Comparison of ENCODE assay signal across 29 cellular contexts in the genomic region with DNA sequence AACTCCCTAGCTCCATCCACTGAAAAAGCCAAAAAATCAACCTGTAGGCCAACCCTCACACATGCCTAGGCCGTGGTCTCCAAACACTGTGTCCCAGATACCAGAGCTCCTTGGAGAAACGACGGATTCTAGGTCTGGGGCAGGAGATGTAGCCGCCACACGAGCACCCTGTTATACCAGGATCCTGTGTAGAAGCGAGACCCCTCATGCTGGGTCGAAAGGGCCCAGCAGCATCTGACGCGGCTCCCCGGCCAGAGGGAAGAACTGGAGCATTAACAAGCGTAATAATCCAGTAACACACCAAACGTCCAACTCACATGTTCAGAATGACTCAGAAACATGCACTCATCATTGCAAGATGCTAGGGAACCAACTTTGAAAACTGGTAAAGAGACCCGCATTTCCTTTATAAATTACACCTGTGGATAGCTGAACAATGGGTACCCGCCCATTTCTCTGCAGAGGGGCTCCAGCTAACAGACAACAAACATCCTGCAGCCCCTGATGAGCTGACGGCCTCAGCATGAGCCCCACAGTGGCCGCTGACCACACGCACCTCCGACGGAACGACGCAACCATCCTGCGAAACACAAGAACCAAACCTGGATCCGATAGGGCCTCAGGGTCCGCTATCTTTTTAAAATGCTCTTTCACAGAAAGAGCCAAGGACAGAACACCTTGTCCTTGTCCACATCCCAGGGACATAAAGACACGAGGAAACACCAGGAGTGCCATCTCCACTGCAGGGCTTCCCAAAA. TPM values are rescaled to one million over a fixed set of nuclear protein-coding genes. Genes with fewer than 3 reads are reported as not detected.
DNase-seq lines count a peak whose midpoint lies in the region; ATAC-seq and TF ChIP-seq lines count a peak whose summit lies in the region.
"Had no signal": no experiment of that assay in that cellular context is flagged by ENCODE, and none has a peak within 500 bp of the region (broad histone marks: within the 10 kb centered on the region; RNA-seq: fewer than 3 reads in every experiment).

No MANE protein-coding gene starts in this region.

- peaks cover 30% of the 10 kb centered on the region for H3K36me3 Mint-ChIP-seq in glutamatergic neuron (ENCODE audit: unreplicated experiment)

- DNase-seq in RWPE2 (ENCODE audit: low spot score) (peak; percentile 26), glutamatergic neuron (peak; percentile 1), mucosa of descending colon (peak in 2 of 3 donors; percentile 29 to 39), transverse colon (peak; percentile 6), iPS-NIHi11 (ENCODE audit: low spot score) (no peak)
- DNase-seq in stimulated activated naive CD4-positive, alpha-beta T cell (lab: John Stamatoyannopoulos, UW), result no peak
- DNase-seq: activated CD4-positive, alpha-beta memory T cell treated with anti-CD3 and anti-CD28 coated beads for 36 hours; Calu3; cortex of kidney; foreskin keratinocyte; HFFc6; midbrain; natural killer cell; NCI-H1930; NCI-H526 treated with DMSO at 0.1 percent for 48 hours; occipital lobe; stimulated activated CD4-positive, alpha-beta T cell treated with anti-CD3 and anti-CD28 coated beads, Interleukin-1b, Interleukin-23, amount 100 ng/mL, for 48 hours had no signal

- H3K27ac ChIP-seq in RWPE2 (ENCODE audit: poor library complexity, severe bottlenecking) (no peak overlapping the region), transverse colon (peak overlapping the region in 3 of 4 donors; percentile 69 to 84 (median 74))
- H3K27ac ChIP-seq: C4-2B, esophagus muscularis mucosa, foreskin keratinocyte, SJSA1, vagina had no signal

- H3K27me3 Mint-ChIP-seq in glutamatergic neuron (ENCODE audit: unreplicated experiment), result peaks cover 12% of the 10 kb centered on the region
- H3K27me3 Mint-ChIP-seq: activated CD4-positive, alpha-beta memory T cell treated with anti-CD3 and anti-CD28 coated beads for 36 hours; activated T-helper 17 cell treated with anti-CD3 and anti-CD28 coated beads, Interleukin-2, amount 50 U/mL, for 72 hours had no signal

- peaks cover 10% of the 10 kb centered on the region for H3K9me3 ChIP-seq in RWPE2 (ENCODE audit: severe bottlenecking)
- H3K9me3 ChIP-seq in mucosa of descending colon, result peaks cover 13% of the 10 kb centered on the region
- peaks cover 9 to 11% of the 10 kb centered on the region in 2 donors for H3K9me3 ChIP-seq in transverse colon

- peaks cover 18% of the 10 kb centered on the region for H3K4me1 Mint-ChIP-seq in glutamatergic neuron (ENCODE audit: low read depth, unreplicated experiment)
- H3K4me1 Mint-ChIP-seq: GM23338 had no signal

- no peak overlapping the region for H3K4me3 Mint-ChIP-seq in glutamatergic neuron (ENCODE audit: unreplicated experiment)
- H3K4me3 Mint-ChIP-seq: activated CD4-positive, alpha-beta memory T cell treated with anti-CD3 and anti-CD28 coated beads for 36 hours; activated T-helper 17 cell treated with anti-CD3 and anti-CD28 coated beads, Interleukin-2, amount 50 U/mL, for 72 hours; GM23338; HFFc6; natural killer cell had no signal

- 80 to 97% methylated on average over 2 to 25 of the region's 25 CpGs for WGBS in transverse colon (ENCODE audit: low coverage in 1 of 2), 2 donors

- H3K4me1 ChIP-seq in RWPE2 (ENCODE audit: insufficient read depth, poor library complexity, severe bottlenecking) (no peaks in the 10 kb centered on the region), mucosa of descending colon (ENCODE audit: low read depth) (peaks cover 34% of the 10 kb centered on the region), transverse colon (peaks cover 3 to 82% (median 47%) of the 10 kb centered on the region in 4 donors)
- H3K4me1 ChIP-seq: foreskin keratinocyte, SJSA1 had no signal

- no peak overlapping the region for H3K4me3 ChIP-seq in RWPE2 (ENCODE audit: severe bottlenecking)
- H3K4me3 ChIP-seq in mucosa of descending colon, result no peak overlapping the region
- H3K4me3 ChIP-seq in transverse colon, result no peak overlapping the region
- H3K4me3 ChIP-seq: esophagus muscularis mucosa, GM23338, SJSA1, smooth muscle cell, vagina had no signal

- H3K27me3 ChIP-seq in RWPE2 (ENCODE audit: insufficient read depth, poor library complexity, severe bottlenecking) (no peaks in the 10 kb centered on the region), transverse colon (no peaks in the 10 kb centered on the region)
- H3K27me3 ChIP-seq: esophagus muscularis mucosa, foreskin keratinocyte, SJSA1, vagina had no signal

- peaks cover 18% of the 10 kb centered on the region for H3K9me3 Mint-ChIP-seq in glutamatergic neuron (ENCODE audit: unreplicated experiment)

- H3K36me3 ChIP-seq in RWPE2 (ENCODE audit: low read depth) (peaks cover 26% of the 10 kb centered on the region; the same call in 1 of the 2 replicates), mucosa of descending colon (ENCODE audit: low read depth) (no peaks in the 10 kb centered on the region), transverse colon (peaks cover 0 to 13% (median 6%) of the 10 kb centered on the region in 4 donors)

- intact Hi-C loops in mucosa of descending colon (cut with DNase I, micrococcal nuclease), result no loop called here
- intact Hi-C loops in transverse colon (cut with DNase I; ENCODE audit: low total_unique reads), result no loop called here

- in situ Hi-C loops in transverse colon (cut with MboI; ENCODE audit: low pct_ligation_motif_present in 1 of 4, low pct_unique_long_range_greater_than_20kb in 1 of 4, low sequenced_read_pairs in 3 of 4), result no loop called here

- TF ChIP-seq CTCF in RWPE2 (IDR thresholded peaks at IDR 0.05; ENCODE audit: poor library complexity, severe bottlenecking) (no peak), glutamatergic neuron (IDR thresholded peaks at IDR 0.05; ENCODE audit: partially characterized antibody, unreplicated experiment) (no peak), mucosa of descending colon (IDR thresholded peaks at IDR 0.05) (no peak), transverse colon (IDR thresholded peaks at IDR 0.05) (no peak)

- no peak for TF ChIP-seq POLR2A in transverse colon (IDR thresholded peaks at IDR 0.05)

- ATAC-seq in RWPE2 (ENCODE audit: low read depth), result no peak
- no peak for ATAC-seq in mucosa of descending colon
- ATAC-seq in GM21447 (IDR thresholded peaks at IDR 0.05; ENCODE audit: unreplicated experiment), result no peak
- no peak for ATAC-seq in HG03565 (IDR thresholded peaks at IDR 0.05; ENCODE audit: unreplicated experiment)
- ATAC-seq: activated CD4-positive, CD25-positive, alpha-beta regulatory T cell treated with anti-CD3 and anti-CD28 coated beads, Interleukin-2, amount 50 U/mL, for 24 hours; activated naive CD4-positive, alpha-beta T cell treated with anti-CD3 and anti-CD28 coated beads, Interleukin-2, amount 50 U/mL, for 72 hours; activated T-helper 17 cell treated with anti-CD3 and anti-CD28 coated beads, Interleukin-2, amount 50 U/mL, for 72 hours; foreskin keratinocyte; GM23338; natural killer cell; Panc1 had no signal

- TF ChIP-seq EP300 in transverse colon (IDR thresholded peaks at IDR 0.05; ENCODE audit: low read depth), result no peak

- H3K27ac Mint-ChIP-seq in glutamatergic neuron (ENCODE audit: unreplicated experiment), result no peak overlapping the region
- H3K27ac Mint-ChIP-seq: activated CD4-positive, alpha-beta memory T cell treated with anti-CD3 and anti-CD28 coated beads for 36 hours; activated naive CD4-positive, alpha-beta T cell treated with anti-CD3 and anti-CD28 coated beads, Interleukin-2, amount 50 U/mL, for 72 hours; activated T-helper 17 cell treated with anti-CD3 and anti-CD28 coated beads, Interleukin-2, amount 50 U/mL, for 72 hours; GM23338; HFFc6; natural killer cell had no signal

RNA-seq across cellular contexts. Expression of gene SLC66A2, which starts 14.2 kb away (rescaled TPM):
- total RNA-seq in glutamatergic neuron (ENCODE audit: unreplicated experiment), result 56.6 TPM
- 10 to 100 TPM; 54.5 to 90.1 (median 68.6) TPM for total RNA-seq in mucosa of descending colon
- 100 to 1,000 TPM in 2 of 4 donors, 10 to 100 TPM in 2; 56.5 to 183 (median 92.9) TPM for total RNA-seq in transverse colon

RNA-seq across cellular contexts. Expression of gene HSBP1L1, which starts 27.2 kb away (rescaled TPM):
- total RNA-seq in glutamatergic neuron (ENCODE audit: unreplicated experiment) (not detected), mucosa of descending colon (10 to 100 TPM; 33.8 to 73.7 (median 68.4) TPM), transverse colon (100 to 1,000 TPM in 2 of 4 donors, 10 to 100 TPM in 2; 48.4 to 211 (median 109) TPM)

RNA-seq across cellular contexts. Expression of gene TXNL4A, which starts 51.1 kb away (rescaled TPM):
- 104 TPM for total RNA-seq in glutamatergic neuron (ENCODE audit: unreplicated experiment)
- total RNA-seq in mucosa of descending colon, result 10 to 100 TPM; 64.1 to 83.4 (median 76.7) TPM
- 10 to 100 TPM in 3 of 4 donors, 1 to 10 TPM in 1; 4.1 to 36.8 (median 31.0) TPM for total RNA-seq in transverse colon

Comparison
In these comparisons a context has a peak if more than half of its experiments do, and no peak if none do; other contexts are left out.
1. DNase-seq: peak in RWPE2 (single experiment), glutamatergic neuron (single experiment), mucosa of descending colon (2 of 3) and transverse colon (single experiment); none in iPS-NIHi11 (single experiment) and stimulated activated naive CD4-positive, alpha-beta T cell (0 of 6).
2. RNA of gene HSBP1L1, which starts 27.2 kb away (total RNA-seq): 48.4 to 211 TPM in transverse colon and 33.8 to 73.7 TPM in mucosa of descending colon; not detected in glutamatergic neuron (single experiment); every median in the first group is over 10 times any median in the second.